ENCODE assay signal across 16 cellular contexts in genomic region chr2:233416706-233417105, GRCh38.
DNase-seq lines count a peak whose midpoint lies in the region; ATAC-seq, FAIRE-seq and TF ChIP-seq lines count a peak whose summit lies in the region.
"Had no signal": no experiment of that assay in that cellular context is flagged by ENCODE, and none has a peak within 500 bp of the region (broad histone marks: within the 10 kb centered on the region; RNA-seq: fewer than 3 reads in every experiment).

No MANE protein-coding gene starts in this region.

- no peak for TF ChIP-seq POLR2A in A549 (IDR thresholded peaks at IDR 0.05; ENCODE audit: low read length)

- peak overlapping the region; percentile 32; the same call in 1 of the 3 replicates for H3K4me3 ChIP-seq in A549
- H3K4me3 ChIP-seq in CD4-positive, CD25-positive, alpha-beta regulatory T cell (ENCODE audit: low read depth, low read length) = no peak overlapping the region
- H3K4me3 ChIP-seq: body of pancreas, hepatocyte had no signal

- TF ChIP-seq CTCF in A549 (IDR thresholded peaks at IDR 0.05) (no peak), WTC11 (IDR thresholded peaks at IDR 0.05) (no peak)

- POLR2A ChIA-PET in A549 (lab: Yijun Ruan, JAX) = interaction anchor here (0.9 kb wide), 1 partner anchor 10 kb away, joined by 3 read pairs; no protein-coding TSS in a partner anchor
- POLR2A ChIA-PET in WTC11 (lab: Charles Lee) = no interaction called here

- intact Hi-C loops in sciatic nerve (cut with DNase I) = no loop called here

- peaks cover 9% of the 10 kb centered on the region for H3K9me3 ChIP-seq in A549
- no peaks in the 10 kb centered on the region for H3K9me3 ChIP-seq in CD4-positive, CD25-positive, alpha-beta regulatory T cell (ENCODE audit: control insufficient read depth in 2 of 2, low read length in 2 of 2)
- H3K9me3 ChIP-seq: body of pancreas had no signal

- WGBS in A549 (ENCODE audit: missing lambda C conversion rate) = 22% methylated on average over 6 of the region's 6 CpGs

- H3K27ac ChIP-seq in A549 = peak overlapping the region; percentile 95 to 99
- no peak overlapping the region for H3K27ac ChIP-seq in CD4-positive, CD25-positive, alpha-beta regulatory T cell (ENCODE audit: insufficient read depth, low read length, poor library complexity, severe bottlenecking)
- H3K27ac ChIP-seq: body of pancreas, hepatocyte had no signal

- no peak for TF ChIP-seq EP300 in A549 (IDR thresholded peaks at IDR 0.05)

- CTCF ChIA-PET in A549 (lab: Yijun Ruan, JAX) = interaction anchor here (0.7 to 23.2 kb wide), 6 partner anchors 9 to 416 kb away, joined by 4 to 356 read pairs (median 13); no protein-coding TSS in a partner anchor
- CTCF ChIA-PET in WTC11 (lab: Charles Lee) = interaction anchor here (0.9 to 1.8 kb wide), 6 partner anchors 13 to 294 kb away, joined by 3 to 12 read pairs (median 4); no protein-coding TSS in a partner anchor

- H3K27me3 Mint-ChIP-seq in CD4-positive, CD25-positive, alpha-beta regulatory T cell = peaks cover 4% of the 10 kb centered on the region
- H3K27me3 Mint-ChIP-seq in WTC11 (ENCODE audit: low read depth) (no peaks in the 10 kb centered on the region), naive B cell (no peaks in the 10 kb centered on the region)
- H3K27me3 Mint-ChIP-seq: progenitor cell of endocrine pancreas had no signal

- peaks cover 12% of the 10 kb centered on the region for H3K36me3 Mint-ChIP-seq in CD4-positive, CD25-positive, alpha-beta regulatory T cell
- H3K36me3 Mint-ChIP-seq in WTC11 (peaks cover 8% of the 10 kb centered on the region), naive B cell (peaks cover 12 to 16% of the 10 kb centered on the region in 2 donors)

- H3K4me2 ChIP-seq in A549 = peak overlapping the region; percentile 90
- H3K4me2 ChIP-seq: hepatocyte had no signal

- peaks cover 0 to 3% (median 0%) of the 10 kb centered on the region in 7 donors for H3K9me3 Mint-ChIP-seq in CD4-positive, CD25-positive, alpha-beta regulatory T cell
- H3K9me3 Mint-ChIP-seq in WTC11 (peaks cover 12% of the 10 kb centered on the region), naive B cell (peaks cover 0 to 4% (median 3%) of the 10 kb centered on the region in 7 donors)

- peaks cover 39 to 97% (median 71%) of the 10 kb centered on the region in 4 donors for H3K4me1 Mint-ChIP-seq in CD4-positive, CD25-positive, alpha-beta regulatory T cell
- H3K4me1 Mint-ChIP-seq in WTC11 (peaks cover 39% of the 10 kb centered on the region), naive B cell (peaks cover 74 to 89% (median 80%) of the 10 kb centered on the region in 3 donors)

- peak in 1 of 2 experiments; percentile 15; a peak in 3 of 6 replicates for ATAC-seq in A549
- no peak for ATAC-seq in CD4-positive, CD25-positive, alpha-beta regulatory T cell (ENCODE audit: low read depth in 2 of 2)
- ATAC-seq in WTC11 = peak; percentile 31
- no peak for ATAC-seq in naive B cell (ENCODE audit: low read depth in 2 of 2)
- ATAC-seq in sciatic nerve = no peak
- ATAC-seq in GM19455 (IDR thresholded peaks at IDR 0.05; ENCODE audit: unreplicated experiment) = no peak
- ATAC-seq: body of pancreas had no signal

- peak overlapping the region in 1 of 4 donors; percentile 54 for H3K4me3 Mint-ChIP-seq in CD4-positive, CD25-positive, alpha-beta regulatory T cell
- H3K4me3 Mint-ChIP-seq in WTC11 (no peak overlapping the region), naive B cell (peak overlapping the region in 5 of 8 donors; percentile 40 to 96 (median 75))

- no peaks in the 10 kb centered on the region for H3K27me3 ChIP-seq in CD4-positive, CD25-positive, alpha-beta regulatory T cell (ENCODE audit: control insufficient read depth, insufficient read depth, low read length)
- H3K27me3 ChIP-seq: body of pancreas, hepatocyte had no signal

- peak in 1 of 2 experiments; percentile 69 for DNase-seq in A549 (ENCODE audit: low read depth in 1 of 2, low spot score in 1 of 2)
- no peak for DNase-seq in CD4-positive, CD25-positive, alpha-beta regulatory T cell
- no peak for DNase-seq in WTC11 (ENCODE audit: low spot score)
- no peak for DNase-seq in naive B cell
- DNase-seq in Kasumi-1 (lab: John Stamatoyannopoulos, UW) = no peak
- DNase-seq in T-helper 9 cell = no peak
- no peak for DNase-seq in sciatic nerve (ENCODE audit: low spot score)
- DNase-seq: activated naive CD4-positive, alpha-beta T cell treated with Interleukin-2 at 50 U/mL for 16 hours; body of pancreas; NCI-H1694; stimulated activated CD4-positive, alpha-beta T cell treated with anti-CD3 and anti-CD28 coated beads, Interleukin-15, amount 100 ng/mL, for 24 hours; substantia nigra had no signal

- no peak for FAIRE-seq in A549 (lab: Jason Lieb, UNC)
- FAIRE-seq: TTC549 had no signal

- TF ChIP-seq RAD21 in A549 (conservative IDR thresholded peaks at IDR 0.05 in 1 of 2, IDR thresholded peaks at IDR 0.05 in 1 of 2) = no peak

- peak overlapping the region; percentile 48 to 91 (median 65) for H3K27ac Mint-ChIP-seq in CD4-positive, CD25-positive, alpha-beta regulatory T cell
- no peak overlapping the region for H3K27ac Mint-ChIP-seq in WTC11
- peak overlapping the region; percentile 26 to 95 (median 78) for H3K27ac Mint-ChIP-seq in naive B cell
- H3K27ac Mint-ChIP-seq: progenitor cell of endocrine pancreas had no signal

- H3K4me1 ChIP-seq in A549 = peaks cover 90% of the 10 kb centered on the region
- peaks cover 73% of the 10 kb centered on the region for H3K4me1 ChIP-seq in CD4-positive, CD25-positive, alpha-beta regulatory T cell (ENCODE audit: control insufficient read depth, insufficient read depth, low read length, poor library complexity, severe bottlenecking)

- H3K36me3 ChIP-seq in CD4-positive, CD25-positive, alpha-beta regulatory T cell (ENCODE audit: control insufficient read depth, insufficient read depth, low read length) = peaks cover 4% of the 10 kb centered on the region

TF ChIP-seq in A549, 52 proteins besides CTCF, POLR2A, EP300 and RAD21:
- TF ChIP-seq SMC3 (IDR thresholded peaks at IDR 0.05) (no peak), E2F6 (IDR thresholded peaks at IDR 0.05; ENCODE audit: borderline replicate concordance, low read depth) (0 out of 2 replicates have a peak, but pooled peaks have one; percentile 19), TP53 (CRISPR knock-in tag; IDR thresholded peaks at IDR 0.05) (no peak), MAX (IDR thresholded peaks at IDR 0.05) (0 out of 2 replicates have a peak, but pooled peaks have one; percentile 6)

TF ChIP-seq in WTC11, 78 proteins besides CTCF, POLR2A, EP300 and RAD21:
- TF ChIP-seq ZNF263 (CRISPR knock-in tag; IDR thresholded peaks at IDR 0.05; ENCODE audit: low read depth) = no peak
- no peak for TF ChIP-seq PRRX2 (CRISPR knock-in tag; IDR thresholded peaks at IDR 0.05)
- TF ChIP-seq ZNF232 (CRISPR knock-in tag; IDR thresholded peaks at IDR 0.05) = no peak
- TF ChIP-seq SMAD4 (CRISPR knock-in tag; IDR thresholded peaks at IDR 0.05) = no peak
- TF ChIP-seq NFATC4 (CRISPR knock-in tag; IDR thresholded peaks at IDR 0.05) = no peak
- no peak for TF ChIP-seq E2F4 (CRISPR knock-in tag; IDR thresholded peaks at IDR 0.05; ENCODE audit: borderline replicate concordance, low read depth)

Comparison
In these comparisons a context has a peak if more than half of its experiments do, and no peak if none do; other contexts are left out.
1. Of the 8 proteins assayed by ChIP-seq in both WTC11 and A549: peak only in WTC11: none; only in A549: MAX; in both: none; in neither: 7.